In genomic region chr12:112928978-112929377, GRCh38 we compare ENCODE assay signal across 31 cellular contexts. TPM values are rescaled to one million over a fixed set of nuclear protein-coding genes. Genes with fewer than 3 reads are reported as not detected.
DNase-seq lines count a peak whose midpoint lies in the region; ATAC-seq, FAIRE-seq and TF ChIP-seq lines count a peak whose summit lies in the region.
"Had no signal": no experiment of that assay in that cellular context is flagged by ENCODE, and none has a peak within 500 bp of the region (broad histone marks: within the 10 kb centered on the region; RNA-seq: fewer than 3 reads in every experiment).

No MANE protein-coding gene starts in this region.

- no peak for ATAC-seq in activated CD8-positive, alpha-beta memory T cell treated with anti-CD3 and anti-CD28 coated beads, Interleukin-2, amount 10 ng/mL, durations not matched to agents 7 days and 5 days
- no peak for ATAC-seq in stimulated activated memory B cell treated with anti-CD40 and anti-IgM and Interleukin-4, amounts not matched to agents 10 μg/mL and 1 μg/mL and 100 μg/mL, for 72 hours
- ATAC-seq: gastroesophageal sphincter, left ventricle myocardium superior had no signal

- TF ChIP-seq CTCF in bronchial epithelial cell (IDR thresholded peaks at IDR 0.05; ENCODE audit: insufficient read depth, low read length, severe bottlenecking) = no peak
- TF ChIP-seq CTCF in colonic mucosa (IDR thresholded peaks at IDR 0.05) = no peak

- H2AFZ ChIP-seq in Karpas-422 (ENCODE audit: low read length) = no peak overlapping the region
- H2AFZ ChIP-seq: hepatocyte had no signal

- no peaks in the 10 kb centered on the region for H3K79me2 ChIP-seq in Karpas-422 (ENCODE audit: low read length)
- H3K79me2 ChIP-seq: hepatocyte had no signal

- H3K27me3 ChIP-seq in Karpas-422 (ENCODE audit: low read length) (no peaks in the 10 kb centered on the region), bronchial epithelial cell (ENCODE audit: control insufficient read depth, insufficient read depth, low read length) (no peaks in the 10 kb centered on the region), colonic mucosa (no peaks in the 10 kb centered on the region)
- H3K27me3 ChIP-seq: breast epithelium, gastroesophageal sphincter, hepatocyte, SJCRH30 had no signal

- peaks cover 49% of the 10 kb centered on the region for H3K36me3 Mint-ChIP-seq in activated CD8-positive, alpha-beta memory T cell treated with anti-CD3 and anti-CD28 coated beads, Interleukin-2, amount 10 ng/mL, durations not matched to agents 7 days and 5 days
- H3K36me3 Mint-ChIP-seq in stimulated activated memory B cell treated with anti-CD40 and anti-IgM and Interleukin-4, amounts not matched to agents 10 μg/mL and 1 μg/mL and 100 μg/mL, for 72 hours = peaks cover 8% of the 10 kb centered on the region
- H3K36me3 Mint-ChIP-seq: activated naive CD4-positive, alpha-beta T cell treated with anti-CD3 and anti-CD28 coated beads, Interleukin-2, amount 10 ng/mL, durations not matched to agents 7 days and 5 days; mesothelial cell of epicardium had no signal

- DNase-seq in activated CD8-positive, alpha-beta memory T cell treated with anti-CD3 and anti-CD28 coated beads, Interleukin-2, amount 10 ng/mL, durations not matched to agents 7 days and 5 days = peak; percentile 38
- no peak for DNase-seq in activated CD8-positive, alpha-beta memory T cell treated with anti-CD3 and anti-CD28 coated beads, Interleukin-2, amount 50 U/mL, for 48 hours
- DNase-seq in Karpas-422 = peak; percentile 47
- no peak for DNase-seq in bronchial epithelial cell (ENCODE audit: low read depth)
- DNase-seq in NCI-H526 (lab: John Stamatoyannopoulos, UW) = no peak
- DNase-seq in epidermal melanocyte (ENCODE audit: insufficient read length, low spot score) = no peak
- no peak for DNase-seq in colonic mucosa
- DNase-seq: activated CD4-positive, alpha-beta T cell treated with anti-CD3 and anti-CD28 coated beads, Interleukin-2, amount 50 U/mL, for 4 hours; activated CD8-positive, alpha-beta memory T cell treated with anti-CD3 and anti-CD28 coated beads, Interleukin-2, amount 50 U/mL, for 4 hours; activated naive CD4-positive, alpha-beta T cell treated with anti-CD3 and anti-CD28 coated beads, Interleukin-2, amount 10 ng/mL, durations not matched to agents 7 days and 5 days; amygdala; CD4-positive, alpha-beta memory T cell; left ventricle myocardium superior; naive B cell; NCI-H1092; NCI-H1694 treated with DMSO at 0.1 percent for 48 hours; NCI-H2171; NCI-H524; NK-92 treated with Interleukin-12 subunit alpha and Interleukin-12 subunit beta, amount 100 ng/mL, for 24 hours; nucleus accumbens; SJCRH30 had no signal

- intact Hi-C loops in colonic mucosa (cut with DNase I) = no loop called here

- no peaks in the 10 kb centered on the region for H4K20me1 ChIP-seq in Karpas-422 (ENCODE audit: insufficient read depth, low read depth, low read length)

- no peak overlapping the region for H3K9ac ChIP-seq in Karpas-422 (ENCODE audit: low read length)
- H3K9ac ChIP-seq in colonic mucosa (ENCODE audit: low read depth in 2 of 2, low read length in 2 of 2) = no peak overlapping the region

- H3K9me3 ChIP-seq in Karpas-422 (ENCODE audit: low read length) = no peaks in the 10 kb centered on the region
- H3K9me3 ChIP-seq in colonic mucosa = no peaks in the 10 kb centered on the region
- H3K9me3 ChIP-seq: SJCRH30, thoracic aorta had no signal

- H3K4me1 Mint-ChIP-seq in activated CD8-positive, alpha-beta memory T cell treated with anti-CD3 and anti-CD28 coated beads, Interleukin-2, amount 10 ng/mL, durations not matched to agents 7 days and 5 days = peaks cover 3% of the 10 kb centered on the region
- peaks cover 34% of the 10 kb centered on the region for H3K4me1 Mint-ChIP-seq in stimulated activated memory B cell treated with anti-CD40 and anti-IgM and Interleukin-4, amounts not matched to agents 10 μg/mL and 1 μg/mL and 100 μg/mL, for 72 hours
- H3K4me1 Mint-ChIP-seq: activated naive CD4-positive, alpha-beta T cell treated with anti-CD3 and anti-CD28 coated beads, Interleukin-2, amount 10 ng/mL, durations not matched to agents 7 days and 5 days; mesothelial cell of epicardium had no signal

- H3K4me1 ChIP-seq in Karpas-422 (ENCODE audit: low read length) (no peaks in the 10 kb centered on the region), colonic mucosa (peaks cover 11% of the 10 kb centered on the region)
- H3K4me1 ChIP-seq: breast epithelium, gastroesophageal sphincter, SJCRH30 had no signal

- no peaks in the 10 kb centered on the region for H3K27me3 Mint-ChIP-seq in activated CD8-positive, alpha-beta memory T cell treated with anti-CD3 and anti-CD28 coated beads, Interleukin-2, amount 10 ng/mL, durations not matched to agents 7 days and 5 days
- H3K27me3 Mint-ChIP-seq in stimulated activated memory B cell treated with anti-CD40 and anti-IgM and Interleukin-4, amounts not matched to agents 10 μg/mL and 1 μg/mL and 100 μg/mL, for 72 hours = no peaks in the 10 kb centered on the region
- H3K27me3 Mint-ChIP-seq: CD4-positive, alpha-beta memory T cell; naive B cell; stimulated activated naive CD8-positive, alpha-beta T cell treated with anti-CD3 and anti-CD28 coated beads, Interleukin-15, Interleukin-2, amounts not matched to agents 100 ng/mL and 50 ng/mL, for 24 hours had no signal

- no peak overlapping the region for H3K4me2 ChIP-seq in Karpas-422 (ENCODE audit: low read depth, low read length, poor library complexity, severe bottlenecking)
- H3K4me2 ChIP-seq: hepatocyte had no signal

- no peak overlapping the region for H3K27ac Mint-ChIP-seq in activated CD8-positive, alpha-beta memory T cell treated with anti-CD3 and anti-CD28 coated beads, Interleukin-2, amount 10 ng/mL, durations not matched to agents 7 days and 5 days
- H3K27ac Mint-ChIP-seq in stimulated activated memory B cell treated with anti-CD40 and anti-IgM and Interleukin-4, amounts not matched to agents 10 μg/mL and 1 μg/mL and 100 μg/mL, for 72 hours = peak overlapping the region; percentile 40
- H3K27ac Mint-ChIP-seq: activated naive CD4-positive, alpha-beta T cell treated with anti-CD3 and anti-CD28 coated beads, Interleukin-2, amount 10 ng/mL, durations not matched to agents 7 days and 5 days; dendritic cell treated with granulocyte-macrophage colony-stimulating factor and Interleukin-4, amounts not matched to agents 40 ng/mL and 50 ng/mL, for 4 days; mesothelial cell of epicardium; stimulated activated naive CD8-positive, alpha-beta T cell treated with anti-CD3 and anti-CD28 coated beads, Interleukin-15, Interleukin-2, amounts not matched to agents 100 ng/mL and 50 ng/mL, for 24 hours had no signal

- H3K36me3 ChIP-seq in Karpas-422 (ENCODE audit: insufficient read depth, low read length) (no peaks in the 10 kb centered on the region), bronchial epithelial cell (ENCODE audit: control insufficient read depth, insufficient read depth, low read length) (no peaks in the 10 kb centered on the region), colonic mucosa (no peaks in the 10 kb centered on the region)
- H3K36me3 ChIP-seq: breast epithelium, gastroesophageal sphincter, SJCRH30, thoracic aorta had no signal

- no peaks in the 10 kb centered on the region for H3K9me2 ChIP-seq in Karpas-422 (replicated peaks; ENCODE audit: insufficient read depth, low read length)

- FAIRE-seq in bronchial epithelial cell (lab: Jason Lieb, UNC) = peak; percentile 43
- FAIRE-seq: endometrium, urothelium cell line had no signal

- H3K27ac ChIP-seq in Karpas-422 (ENCODE audit: low read length) = no peak overlapping the region
- H3K27ac ChIP-seq in colonic mucosa = no peak overlapping the region
- H3K27ac ChIP-seq: breast epithelium, gastroesophageal sphincter, SJCRH30, thoracic aorta had no signal

- no peak overlapping the region for H3K4me3 ChIP-seq in Karpas-422 (ENCODE audit: low read length)
- no peak overlapping the region for H3K4me3 ChIP-seq in bronchial epithelial cell (ENCODE audit: low read depth, low read length)
- no peak overlapping the region for H3K4me3 ChIP-seq in colonic mucosa
- H3K4me3 ChIP-seq: breast epithelium, gastroesophageal sphincter, hepatocyte, SJCRH30, thoracic aorta had no signal

- no peak overlapping the region for H3K4me3 Mint-ChIP-seq in activated CD8-positive, alpha-beta memory T cell treated with anti-CD3 and anti-CD28 coated beads, Interleukin-2, amount 10 ng/mL, durations not matched to agents 7 days and 5 days
- no peak overlapping the region for H3K4me3 Mint-ChIP-seq in stimulated activated memory B cell treated with anti-CD40 and anti-IgM and Interleukin-4, amounts not matched to agents 10 μg/mL and 1 μg/mL and 100 μg/mL, for 72 hours
- H3K4me3 Mint-ChIP-seq: activated naive CD4-positive, alpha-beta T cell treated with anti-CD3 and anti-CD28 coated beads, Interleukin-2, amount 10 ng/mL, durations not matched to agents 7 days and 5 days; CD4-positive, alpha-beta memory T cell; dendritic cell treated with granulocyte-macrophage colony-stimulating factor and Interleukin-4, amounts not matched to agents 40 ng/mL and 50 ng/mL, for 4 days; mesothelial cell of epicardium; stimulated activated naive CD8-positive, alpha-beta T cell treated with anti-CD3 and anti-CD28 coated beads, Interleukin-15, Interleukin-2, amounts not matched to agents 100 ng/mL and 50 ng/mL, for 24 hours had no signal

- no peaks in the 10 kb centered on the region for H3K9me3 Mint-ChIP-seq in activated CD8-positive, alpha-beta memory T cell treated with anti-CD3 and anti-CD28 coated beads, Interleukin-2, amount 10 ng/mL, durations not matched to agents 7 days and 5 days (ENCODE audit: low read depth)
- no peaks in the 10 kb centered on the region for H3K9me3 Mint-ChIP-seq in stimulated activated memory B cell treated with anti-CD40 and anti-IgM and Interleukin-4, amounts not matched to agents 10 μg/mL and 1 μg/mL and 100 μg/mL, for 72 hours
- H3K9me3 Mint-ChIP-seq: dendritic cell treated with granulocyte-macrophage colony-stimulating factor and Interleukin-4, amounts not matched to agents 40 ng/mL and 50 ng/mL, for 4 days; stimulated activated naive CD8-positive, alpha-beta T cell treated with anti-CD3 and anti-CD28 coated beads, Interleukin-15, Interleukin-2, amounts not matched to agents 100 ng/mL and 50 ng/mL, for 24 hours had no signal

- CTCF ChIA-PET in activated CD8-positive, alpha-beta memory T cell treated with anti-CD3 and anti-CD28 coated beads, Interleukin-2, amount 10 ng/mL, durations not matched to agents 7 days and 5 days (lab: Charles Lee) = interaction anchor here (1.2 kb wide), 1 partner anchor 29 kb away, joined by 3 read pairs; no protein-coding TSS in a partner anchor

RNA-seq across cellular contexts. Expression of gene OAS3, which starts 9.3 kb away (rescaled TPM):
- 100 to 1,000 TPM; 290 to 394 TPM for total RNA-seq in activated CD8-positive, alpha-beta memory T cell treated with anti-CD3 and anti-CD28 coated beads, Interleukin-2, amount 10 ng/mL, durations not matched to agents 7 days and 5 days
- 6.3 and 7.9 TPM in 2 replicates for total RNA-seq in Karpas-422 (2014; rRNA removed; shearing (Covaris generic); ENCODE audit: low replicate concordance)
- total RNA-seq in bronchial epithelial cell (1.3 TPM in 2 replicates), colonic mucosa (10 to 100 TPM; 15.2 to 39.1 TPM)

RNA-seq across cellular contexts. Expression of gene OAS1, which starts 22.2 kb away (rescaled TPM):
- total RNA-seq in activated CD8-positive, alpha-beta memory T cell treated with anti-CD3 and anti-CD28 coated beads, Interleukin-2, amount 10 ng/mL, durations not matched to agents 7 days and 5 days = 100 to 1,000 TPM; 161 to 292 TPM
- 23.6 and 23.7 TPM in 2 replicates for total RNA-seq in Karpas-422 (2014; rRNA removed; shearing (Covaris generic); ENCODE audit: low replicate concordance)
- total RNA-seq in bronchial epithelial cell (1.3 and 4.9 TPM in 2 replicates), colonic mucosa (100 to 1,000 TPM in 1 of 2 donors, 10 to 100 TPM in 1; 98.2 to 110 TPM)
- total RNA-seq: SJCRH30 had no signal

RNA-seq across cellular contexts. Expression of gene OAS2, which starts 49.3 kb away (rescaled TPM):
- 100 to 1,000 TPM; 276 to 383 TPM for total RNA-seq in activated CD8-positive, alpha-beta memory T cell treated with anti-CD3 and anti-CD28 coated beads, Interleukin-2, amount 10 ng/mL, durations not matched to agents 7 days and 5 days
- total RNA-seq in Karpas-422 (2014; rRNA removed; shearing (Covaris generic); ENCODE audit: low replicate concordance) = 3.0 and 6.3 TPM in 2 replicates
- total RNA-seq in bronchial epithelial cell = 0.64 and 0.79 TPM in 2 replicates
- total RNA-seq in colonic mucosa = 1 to 10 TPM; 3.0 to 3.2 TPM
- total RNA-seq: SJCRH30 had no signal

Comparison
In these comparisons a context has a peak if more than half of its experiments do, and no peak if none do; other contexts are left out.
1. DNase-seq: peak in activated CD8-positive, alpha-beta memory T cell treated with anti-CD3 and anti-CD28 coated beads, Interleukin-2, amount 10 ng/mL, durations not matched to agents 7 days and 5 days (single experiment) and Karpas-422 (single experiment); none in activated CD8-positive, alpha-beta memory T cell treated with anti-CD3 and anti-CD28 coated beads, Interleukin-2, amount 50 U/mL, for 48 hours (single experiment), bronchial epithelial cell (single experiment), NCI-H526 (0 of 2), epidermal melanocyte (single experiment) and colonic mucosa (single experiment).
2. RNA of gene OAS3, which starts 9.3 kb away (total RNA-seq): 290 to 394 TPM in activated CD8-positive, alpha-beta memory T cell treated with anti-CD3 and anti-CD28 coated beads, Interleukin-2, amount 10 ng/mL, durations not matched to agents 7 days and 5 days; 15.2 to 39.1 TPM in colonic mucosa, 6.3 to 7.9 TPM in Karpas-422 and 1.3 TPM in bronchial epithelial cell; every median in the first group is over 4 times any median in the second.
3. RNA of gene OAS2, which starts 49.3 kb away (total RNA-seq): 276 to 383 TPM in activated CD8-positive, alpha-beta memory T cell treated with anti-CD3 and anti-CD28 coated beads, Interleukin-2, amount 10 ng/mL, durations not matched to agents 7 days and 5 days; 3.0 to 6.3 TPM in Karpas-422, 3.0 to 3.2 TPM in colonic mucosa and 0.64 to 0.79 TPM in bronchial epithelial cell; every median in the first group is over 10 times any median in the second.